Comparison of ENCODE assay signal across 8 cellular contexts in the genomic region with DNA sequence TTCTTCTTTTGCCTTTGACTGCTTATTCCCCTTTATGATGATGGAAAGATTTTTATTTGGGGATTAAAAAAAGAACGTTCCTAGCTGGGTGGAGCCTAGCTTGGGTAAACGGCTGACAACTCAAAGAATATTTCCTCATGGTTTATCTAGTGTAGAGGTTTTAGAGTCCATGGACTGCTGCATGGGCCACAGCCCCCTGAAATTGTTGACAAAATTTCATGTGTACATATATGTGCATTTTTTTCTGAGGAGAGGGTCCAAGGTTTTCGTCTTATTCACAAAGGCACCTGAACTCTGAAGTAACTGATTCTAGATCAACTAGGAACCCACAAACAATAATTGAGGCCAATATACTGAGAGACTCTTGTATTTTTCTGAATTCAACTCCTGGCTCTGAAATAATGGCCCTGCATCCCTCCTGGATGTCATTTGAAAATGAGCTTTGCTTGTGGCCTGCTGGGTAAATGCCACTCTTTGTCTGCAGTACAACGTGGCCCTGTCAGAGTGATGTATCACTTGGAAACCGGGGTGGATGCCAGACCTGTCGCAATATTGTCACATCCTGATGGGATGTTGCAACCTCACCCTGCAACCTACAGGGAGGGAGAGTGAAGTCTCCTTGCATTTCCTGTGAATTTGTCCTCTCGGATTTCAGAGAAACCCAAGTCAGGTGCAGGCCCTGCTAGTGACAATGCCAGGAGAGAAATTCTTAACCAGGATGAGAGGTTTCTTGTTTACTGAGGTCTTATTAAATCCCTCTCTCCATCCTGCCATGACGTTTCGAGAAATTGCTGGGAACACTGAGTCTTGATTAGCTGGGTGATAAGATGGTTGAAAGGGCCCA. TPM values are rescaled to one million over a fixed set of nuclear protein-coding genes. Genes with fewer than 3 reads are reported as not detected.
DNase-seq lines count a peak whose midpoint lies in the region; ATAC-seq and TF ChIP-seq lines count a peak whose summit lies in the region.

No MANE protein-coding gene starts in this region.

- H3K27me3 Mint-ChIP-seq in osteocyte (ENCODE audit: unreplicated experiment) = peaks cover 6% of the 10 kb centered on the region

- H3K36me3 Mint-ChIP-seq in osteocyte (ENCODE audit: unreplicated experiment) = no peaks in the 10 kb centered on the region

- H3K9me3 Mint-ChIP-seq in osteocyte (ENCODE audit: unreplicated experiment) = peaks cover 3% of the 10 kb centered on the region

- DNase-seq in HT-29 (ENCODE audit: low spot score) (peak; percentile 84), RWPE2 (ENCODE audit: low spot score) (no peak), right cardiac atrium (peak; percentile 69 to 79 (median 79)), suprapubic skin (ENCODE audit: low spot score in 2 of 2) (peak; percentile 89 to 94), NCI-H128 (lab: John Stamatoyannopoulos, UW; ENCODE audit: unreplicated experiment) (no peak), osteocyte (ENCODE audit: extremely low spot score, unreplicated experiment) (no peak)
- DNase-seq in activated effector memory CD4-positive, alpha-beta T cell treated with Interleukin-2 at 50 U/mL for 16 hours = no peak

- H3K4me3 Mint-ChIP-seq in osteocyte (ENCODE audit: unreplicated experiment) = no peak overlapping the region

- ATAC-seq in RWPE2 (ENCODE audit: low read depth) = no peak; the same call in 2 of the 3 replicates
- ATAC-seq in right cardiac atrium = peak; percentile 65 to 87
- no peak for ATAC-seq in HG02970 (IDR thresholded peaks at IDR 0.05; ENCODE audit: low FRiP score, unreplicated experiment)

- H3K4me3 ChIP-seq in RWPE2 (ENCODE audit: severe bottlenecking) (no peak overlapping the region), right cardiac atrium (ENCODE audit: low read length) (no peak overlapping the region), suprapubic skin (no peak overlapping the region)

- TF ChIP-seq CTCF in RWPE2 (IDR thresholded peaks at IDR 0.05; ENCODE audit: poor library complexity, severe bottlenecking) (no peak), suprapubic skin (IDR thresholded peaks at IDR 0.05) (no peak), osteocyte (IDR thresholded peaks at IDR 0.05) (no peak)

- H3K27ac ChIP-seq in RWPE2 (ENCODE audit: poor library complexity, severe bottlenecking) = peak overlapping the region; percentile 88
- peak overlapping the region; percentile 29 for H3K27ac ChIP-seq in right cardiac atrium (ENCODE audit: low read length)
- peak overlapping the region; percentile 85 for H3K27ac ChIP-seq in suprapubic skin

- TF ChIP-seq POLR2A in suprapubic skin (IDR thresholded peaks at IDR 0.05) = no peak

- H3K36me3 ChIP-seq in RWPE2 (ENCODE audit: low read depth) (peaks cover 11% of the 10 kb centered on the region), suprapubic skin (peaks cover 13% of the 10 kb centered on the region)

- TF ChIP-seq EP300 in suprapubic skin (IDR thresholded peaks at IDR 0.05) = no peak

- peaks cover 3% of the 10 kb centered on the region for H3K4me1 Mint-ChIP-seq in osteocyte (ENCODE audit: unreplicated experiment)

- H3K27ac Mint-ChIP-seq in osteocyte (ENCODE audit: unreplicated experiment) = no peak overlapping the region

- intact Hi-C loops in right cardiac atrium (cut with DNase I) = no loop called here

- H3K4me1 ChIP-seq in RWPE2 (ENCODE audit: insufficient read depth, poor library complexity, severe bottlenecking) (peaks cover 41% of the 10 kb centered on the region), right cardiac atrium (ENCODE audit: control insufficient read depth, insufficient read depth, low read length) (peaks cover 2% of the 10 kb centered on the region), suprapubic skin (peaks cover 49% of the 10 kb centered on the region)

- no peaks in the 10 kb centered on the region for H3K27me3 ChIP-seq in RWPE2 (ENCODE audit: insufficient read depth, poor library complexity, severe bottlenecking)
- H3K27me3 ChIP-seq in right cardiac atrium (ENCODE audit: control insufficient read depth, insufficient read depth) = no peaks in the 10 kb centered on the region
- no peaks in the 10 kb centered on the region for H3K27me3 ChIP-seq in suprapubic skin

- WGBS in right cardiac atrium = 48% methylated on average over 9 of the region's 9 CpGs
- 30% methylated on average over 9 of the region's 9 CpGs for WGBS in suprapubic skin

- H3K9me3 ChIP-seq in RWPE2 (ENCODE audit: severe bottlenecking) = no peaks in the 10 kb centered on the region
- no peaks in the 10 kb centered on the region for H3K9me3 ChIP-seq in right cardiac atrium (ENCODE audit: control insufficient read depth, low read length)
- H3K9me3 ChIP-seq in suprapubic skin = no peaks in the 10 kb centered on the region

RNA-seq across cellular contexts. Expression of a gene that starts 33.8 kb away (rescaled TPM):
- 258 and 320 TPM in 2 replicates for total RNA-seq in HT-29 (2014; rRNA removed; shearing (Covaris generic))
- total RNA-seq in right cardiac atrium (under 1 TPM; 0.17 to 0.47 (median 0.27) TPM), suprapubic skin (100 to 1,000 TPM in 3 of 4 donors, 10 to 100 TPM in 1; 99.2 to 138 (median 118) TPM), osteocyte (not detected in 2 replicates)
- 0.14 TPM for polyA plus RNA-seq in right cardiac atrium

Comparison
In these comparisons a context has a peak if more than half of its experiments do, and no peak if none do; other contexts are left out.
1. DNase-seq: peak in HT-29 (single experiment), right cardiac atrium (3 of 3) and suprapubic skin (2 of 2); none in RWPE2 (single experiment), activated effector memory CD4-positive, alpha-beta T cell treated with Interleukin-2 at 50 U/mL for 16 hours (single experiment), NCI-H128 (single experiment) and osteocyte (single experiment).
2. ATAC-seq: peak in right cardiac atrium (2 of 2); none in RWPE2 (single experiment) and HG02970 (single experiment).
3. H3K27ac ChIP-seq: peak in every context shown above with its lines; median percentile 88 in RWPE2; 85 in suprapubic skin; 29 in right cardiac atrium.
4. RNA of a gene that starts 33.8 kb away (total RNA-seq): 258 to 320 TPM in HT-29 and 99.2 to 138 TPM in suprapubic skin; 0.17 to 0.47 TPM in right cardiac atrium and not detected in osteocyte; every median in the first group is over 10 times any median in the second.